ENCODE assay signal across 10 cellular contexts in the genomic region with DNA sequence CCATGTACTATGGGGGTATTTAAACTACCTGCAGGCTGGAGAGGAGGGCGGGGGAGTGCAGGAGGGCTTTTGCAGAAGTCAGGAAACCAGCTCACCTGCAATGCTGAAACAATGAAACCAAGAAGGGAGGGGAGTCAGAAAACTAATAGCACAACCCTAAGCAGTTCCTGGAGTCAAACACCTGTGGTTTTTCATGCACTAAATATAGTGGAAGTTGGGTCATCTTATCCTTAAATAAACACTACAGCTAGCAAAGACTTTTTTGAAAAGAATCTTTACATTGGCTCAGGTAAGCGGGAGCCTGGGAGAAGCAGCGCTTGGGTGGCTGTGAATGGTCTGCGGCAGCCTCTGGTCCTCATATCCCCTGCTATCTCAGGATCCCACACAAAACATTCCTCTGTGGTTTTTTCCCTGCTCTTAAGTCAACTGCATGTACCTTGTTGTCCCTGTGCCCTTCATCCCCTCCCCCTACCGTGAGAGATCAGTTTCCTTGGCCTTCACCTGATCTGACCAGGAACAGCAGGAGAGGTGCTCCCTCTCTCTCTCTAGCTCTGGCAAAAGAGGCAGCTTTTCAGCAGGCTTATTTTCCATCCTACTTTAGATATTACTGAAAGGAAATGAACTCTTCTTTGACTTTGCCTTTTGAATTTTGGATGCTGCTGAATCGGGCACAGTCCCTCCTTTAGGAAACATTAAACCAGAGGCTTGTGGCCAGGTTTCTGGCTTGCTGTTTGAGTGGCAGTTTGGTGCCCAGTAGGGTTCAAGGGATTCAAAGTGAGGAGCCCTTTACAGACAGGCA.
DNase-seq lines count a peak whose midpoint lies in the region; ATAC-seq and TF ChIP-seq lines count a peak whose summit lies in the region.
"Had no signal": no experiment of that assay in that cellular context is flagged by ENCODE, and none has a peak within 500 bp of the region (broad histone marks: within the 10 kb centered on the region; RNA-seq: fewer than 3 reads in every experiment).

No MANE protein-coding gene starts in this region.

- peak overlapping the region; percentile 14 for H3K27ac Mint-ChIP-seq in memory B cell
- H3K27ac Mint-ChIP-seq: type B pancreatic cell had no signal

- DNase-seq in GM12864 (ENCODE audit: low read depth) (peak; percentile 65), NCI-H510A (lab: John Stamatoyannopoulos, UW) (peak; percentile 25), memory B cell (ENCODE audit: low spot score in 2 of 2) (no peak), NAMALWA (ENCODE audit: low spot score) (no peak)
- DNase-seq in effector CD4-positive, alpha-beta T cell = no peak

- peaks cover 13% of the 10 kb centered on the region for H3K36me3 Mint-ChIP-seq in memory B cell
- H3K36me3 Mint-ChIP-seq: type B pancreatic cell had no signal

- H3K4me3 ChIP-seq in GM12864 (ENCODE audit: low read depth, low read length) = no peak overlapping the region
- H3K4me3 ChIP-seq: Peyer's patch had no signal

- H3K27me3 Mint-ChIP-seq in memory B cell = no peaks in the 10 kb centered on the region

- TF ChIP-seq CTCF in GM12864 (IDR thresholded peaks at IDR 0.05; ENCODE audit: low read depth, low read length, missing control alignments) = no peak

- H3K4me3 Mint-ChIP-seq in memory B cell = peak overlapping the region; percentile 30
- H3K4me3 Mint-ChIP-seq: type B pancreatic cell had no signal

- peaks cover 2% of the 10 kb centered on the region for H3K9me3 Mint-ChIP-seq in memory B cell
- H3K9me3 Mint-ChIP-seq: type B pancreatic cell had no signal

- H3K4me1 Mint-ChIP-seq in memory B cell = peaks cover 64% of the 10 kb centered on the region

- ATAC-seq in GM21529 (IDR thresholded peaks at IDR 0.05; ENCODE audit: unreplicated experiment) (peak; percentile 72), memory B cell (ENCODE audit: low read depth) (peak; percentile 42), GM18511 (IDR thresholded peaks at IDR 0.05; ENCODE audit: unreplicated experiment) (no peak), HG03175 (IDR thresholded peaks at IDR 0.05; ENCODE audit: unreplicated experiment) (no peak)

Comparison
In these comparisons a context has a peak if more than half of its experiments do, and no peak if none do; other contexts are left out.
1. DNase-seq: peak in GM12864 (single experiment) and NCI-H510A (single experiment); none in memory B cell (0 of 2), effector CD4-positive, alpha-beta T cell (single experiment) and NAMALWA (single experiment).
2. ATAC-seq: peak in GM21529 (single experiment) and memory B cell (single experiment); none in GM18511 (single experiment) and HG03175 (single experiment).